8 cellular contexts compared by ENCODE assay signal in the genomic region with DNA sequence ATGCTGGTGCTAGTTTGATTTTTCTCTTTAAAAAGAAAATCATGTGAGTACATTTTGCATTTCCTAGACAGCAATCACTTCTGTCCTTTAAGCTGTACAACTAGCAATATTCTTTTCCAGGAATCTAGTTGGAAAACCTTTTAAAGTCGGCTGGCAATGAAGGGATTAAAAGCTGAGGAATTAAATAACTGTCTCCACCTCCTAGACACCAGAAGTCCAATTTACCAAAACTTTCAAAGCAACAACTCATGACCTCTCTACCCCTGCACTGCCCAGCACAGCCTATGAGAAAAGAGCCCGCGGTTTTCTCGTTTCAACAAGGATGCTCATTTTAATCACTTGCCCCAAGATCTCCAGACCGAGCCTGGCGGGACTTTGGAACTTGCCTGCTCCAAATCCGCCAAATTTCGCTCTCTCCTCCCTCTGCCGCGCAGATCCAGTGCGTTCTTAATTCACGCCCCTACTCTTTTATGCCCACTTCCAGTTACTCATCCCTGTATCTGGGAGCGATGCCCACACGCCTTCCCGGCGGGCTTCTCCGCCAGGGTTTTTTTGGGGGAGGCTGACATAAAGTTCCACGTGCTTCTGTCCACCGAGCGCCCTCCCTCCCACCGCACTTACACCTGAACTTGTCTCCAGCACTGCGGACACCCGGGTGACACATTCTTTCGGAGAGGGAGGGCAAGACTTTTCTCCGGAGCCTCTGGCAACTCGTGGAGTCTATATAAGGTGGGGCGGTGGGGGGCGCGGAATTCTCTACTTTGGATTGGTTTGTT. TPM values are rescaled to one million over a fixed set of nuclear protein-coding genes. Genes with fewer than 3 reads are reported as not detected.
DNase-seq lines count a peak whose midpoint lies in the region; ATAC-seq and TF ChIP-seq lines count a peak whose summit lies in the region.

No MANE protein-coding gene starts in this region.

- no peaks in the 10 kb centered on the region for H4K20me1 ChIP-seq in smooth muscle cell (ENCODE audit: low read depth)

- in situ Hi-C loops in G401 (cut with HindIII; ENCODE audit: low sequenced_read_pairs), result no loop called here
- in situ Hi-C loops in ACHN (cut with HindIII; ENCODE audit: low pct_ligation_motif_present, low pct_unique_long_range_greater_than_20kb, low sequenced_read_pairs), result no loop called here

- peak overlapping the region in 4 of 5 donors; percentile 29 to 75 (median 34) for H3K4me3 Mint-ChIP-seq in immature natural killer cell
- no peak overlapping the region for H3K4me3 Mint-ChIP-seq in activated naive CD4-positive, alpha-beta T cell treated with anti-CD3 and anti-CD28 coated beads for 36 hours

- H2AFZ ChIP-seq in smooth muscle cell (ENCODE audit: low read depth), result no peak overlapping the region

- CTCF ChIA-PET in activated naive CD4-positive, alpha-beta T cell treated with anti-CD3 and anti-CD28 coated beads for 36 hours (lab: Charles Lee), result no interaction called here

- H3K27me3 Mint-ChIP-seq in immature natural killer cell (ENCODE audit: low read depth in 3 of 3), result peaks cover 3 to 15% (median 13%) of the 10 kb centered on the region in 3 donors
- H3K27me3 Mint-ChIP-seq in activated naive CD4-positive, alpha-beta T cell treated with anti-CD3 and anti-CD28 coated beads for 36 hours (ENCODE audit: low read depth), result peaks cover 46% of the 10 kb centered on the region

- no peak overlapping the region for H3K27ac Mint-ChIP-seq in immature natural killer cell
- H3K27ac Mint-ChIP-seq in activated naive CD4-positive, alpha-beta T cell treated with anti-CD3 and anti-CD28 coated beads for 36 hours, result no peak overlapping the region

- no peaks in the 10 kb centered on the region for H3F3A ChIP-seq in smooth muscle cell (ENCODE audit: low read depth)

- peak; percentile 8 for DNase-seq in G401 (ENCODE audit: low spot score)
- DNase-seq in body of pancreas, result peak; percentile 7 to 25 (median 14)
- no peak for DNase-seq in immature natural killer cell
- DNase-seq in smooth muscle cell (lab: John Stamatoyannopoulos, UW; ENCODE audit: unreplicated experiment), result no peak
- no peak for DNase-seq in HPDE6-E6E7 (ENCODE audit: extremely low spot score)
- no peak for DNase-seq in ACHN
- no peak for DNase-seq in activated naive CD4-positive, alpha-beta T cell treated with anti-CD3 and anti-CD28 coated beads for 36 hours

- TF ChIP-seq POLR2A in body of pancreas (IDR thresholded peaks at IDR 0.05), result no peak

- no peaks in the 10 kb centered on the region for H3K79me2 ChIP-seq in smooth muscle cell (ENCODE audit: low read depth)

- TF ChIP-seq CTCF in body of pancreas (IDR thresholded peaks at IDR 0.05) (no peak), smooth muscle cell (IDR thresholded peaks at IDR 0.05; ENCODE audit: borderline replicate concordance, insufficient read depth, poor library complexity, severe bottlenecking) (no peak)

- H3K4me3 ChIP-seq in body of pancreas, result no peak overlapping the region
- H3K4me3 ChIP-seq in smooth muscle cell, result peak overlapping the region; percentile 89

- peaks cover 16 to 26% of the 10 kb centered on the region in 2 donors for H3K4me1 Mint-ChIP-seq in immature natural killer cell
- H3K4me1 Mint-ChIP-seq in activated naive CD4-positive, alpha-beta T cell treated with anti-CD3 and anti-CD28 coated beads for 36 hours (ENCODE audit: low read depth), result peaks cover 2% of the 10 kb centered on the region

- H3K9me3 ChIP-seq in body of pancreas (no peaks in the 10 kb centered on the region), smooth muscle cell (replicated peaks; ENCODE audit: low read depth) (no peaks in the 10 kb centered on the region)

- peaks cover 0 to 5% (median 0%) of the 10 kb centered on the region in 3 donors for H3K36me3 Mint-ChIP-seq in immature natural killer cell
- no peaks in the 10 kb centered on the region for H3K36me3 Mint-ChIP-seq in activated naive CD4-positive, alpha-beta T cell treated with anti-CD3 and anti-CD28 coated beads for 36 hours (ENCODE audit: low read depth)

- peaks cover 13% of the 10 kb centered on the region for H3K4me1 ChIP-seq in body of pancreas
- no peaks in the 10 kb centered on the region for H3K4me1 ChIP-seq in smooth muscle cell (ENCODE audit: low read depth)

- peaks cover 0 to 14% (median 0%) of the 10 kb centered on the region in 6 donors for H3K9me3 Mint-ChIP-seq in immature natural killer cell
- no peaks in the 10 kb centered on the region for H3K9me3 Mint-ChIP-seq in activated naive CD4-positive, alpha-beta T cell treated with anti-CD3 and anti-CD28 coated beads for 36 hours

- WGBS in body of pancreas, 2 donors, result 17 to 31% methylated on average over 26 to 29 of the region's 29 CpGs
- 7% methylated on average over 29 of the region's 29 CpGs for WGBS in smooth muscle cell (ENCODE audit: low lambda C conversion rate)

- no peaks in the 10 kb centered on the region for H3K27me3 ChIP-seq in body of pancreas
- peaks cover 32% of the 10 kb centered on the region for H3K27me3 ChIP-seq in smooth muscle cell (ENCODE audit: low read depth)

- no peak overlapping the region for H3K9ac ChIP-seq in smooth muscle cell (ENCODE audit: low read depth)

- ATAC-seq in body of pancreas (no peak), GM19452 (IDR thresholded peaks at IDR 0.05; ENCODE audit: unreplicated experiment) (no peak)

- H3K27ac ChIP-seq in body of pancreas, result peak overlapping the region in 3 of 4 donors; percentile 74 to 90 (median 81)
- no peak overlapping the region for H3K27ac ChIP-seq in smooth muscle cell (ENCODE audit: low read depth)

- intact Hi-C loops in body of pancreas (cut with DNase I), result no loop called here
- intact Hi-C loops in activated naive CD4-positive, alpha-beta T cell treated with anti-CD3 and anti-CD28 coated beads for 36 hours (cut with micrococcal nuclease), result no loop called here

- peak overlapping the region; percentile 99 for H3K4me2 ChIP-seq in smooth muscle cell

- H3K36me3 ChIP-seq in body of pancreas (replicated peaks in 1 of 2; ENCODE audit: insufficient read depth in 1 of 2, low read depth in 2 of 2) (no peaks in the 10 kb centered on the region), smooth muscle cell (ENCODE audit: low read depth) (no peaks in the 10 kb centered on the region)

RNA-seq across cellular contexts. Expression of a gene that starts 2.5 kb away (rescaled TPM):
- not detected in 2 replicates for total RNA-seq in G401 (2014; rRNA removed; shearing (Covaris generic))
- total RNA-seq in body of pancreas, result 1 to 10 TPM; 1.6 to 3.1 TPM
- polyA plus RNA-seq in immature natural killer cell, result 1 to 10 TPM; 1.7 to 2.0 (median 1.8) TPM
- total RNA-seq in smooth muscle cell, result 1.3 and 1.4 TPM in 2 replicates
- 0.58 and 0.82 TPM in 2 replicates for polyA plus RNA-seq in smooth muscle cell
- total RNA-seq in activated naive CD4-positive, alpha-beta T cell treated with anti-CD3 and anti-CD28 coated beads for 36 hours, result not detected

Comparison
In these comparisons a context has a peak if more than half of its experiments do, and no peak if none do; other contexts are left out.
1. DNase-seq: peak in G401 (single experiment) and body of pancreas (4 of 4); none in immature natural killer cell (0 of 3), smooth muscle cell (single experiment), HPDE6-E6E7 (single experiment), ACHN (single experiment) and activated naive CD4-positive, alpha-beta T cell treated with anti-CD3 and anti-CD28 coated beads for 36 hours (single experiment).